ENCODE assay signal across 8 cellular contexts in genomic region chr1:33298623-33299277, GRCh38. TPM values are rescaled to one million over a fixed set of nuclear protein-coding genes. Genes with fewer than 3 reads are reported as not detected.
DNase-seq lines count a peak whose midpoint lies in the region; FAIRE-seq and TF ChIP-seq lines count a peak whose summit lies in the region.

No MANE protein-coding gene starts in this region.

- H3K27ac ChIP-seq in WERI-Rb-1 (no peak overlapping the region), kidney (ENCODE audit: low read depth in 2 of 2, low read length in 2 of 2) (no peak overlapping the region)

- H3K36me3 ChIP-seq in WERI-Rb-1 (peaks cover 53% of the 10 kb centered on the region), kidney (ENCODE audit: control insufficient read depth in 1 of 2, insufficient read depth in 2 of 2, low read length in 2 of 2) (peaks cover 5 to 32% of the 10 kb centered on the region in 2 donors)

- H3K27me3 ChIP-seq in WERI-Rb-1 (ENCODE audit: insufficient read depth, low read depth, severe bottlenecking): no peaks in the 10 kb centered on the region

- intact Hi-C loops in kidney (cut with DNase I): loop anchor here (5.0 kb wide), 1 partner anchor 69 kb away; no protein-coding TSS in a partner anchor

- H3K4me3 ChIP-seq in WERI-Rb-1 (ENCODE audit: low read depth, low read length): no peak overlapping the region
- H3K4me3 ChIP-seq in cardiac fibroblast (replicated peaks in 1 of 2; ENCODE audit: low read depth in 2 of 2, low read length in 2 of 2): no peak overlapping the region
- no peak overlapping the region for H3K4me3 ChIP-seq in kidney (ENCODE audit: low read length in 2 of 2)

- H3K4me1 ChIP-seq in kidney (ENCODE audit: control insufficient read depth in 1 of 2, insufficient read depth in 1 of 2, low read depth in 1 of 2, low read length in 2 of 2): peaks cover 6 to 9% of the 10 kb centered on the region in 2 donors

- peak; percentile 95 for TF ChIP-seq CTCF in WERI-Rb-1 (IDR thresholded peaks at IDR 0.05; ENCODE audit: low read depth, low read length)
- TF ChIP-seq CTCF in cardiac fibroblast (IDR thresholded peaks at IDR 0.05; ENCODE audit: low read depth, low read length): peak; percentile 96
- TF ChIP-seq CTCF in kidney (IDR thresholded peaks at IDR 0.05; ENCODE audit: borderline replicate concordance, extremely low read depth, insufficient read depth): peak; percentile 80

- no peak overlapping the region for H3K9ac ChIP-seq in kidney (ENCODE audit: low read length in 2 of 2)

- FAIRE-seq in kidney (lab: Jason Lieb, UNC): no peak

- H3K9me3 ChIP-seq in WERI-Rb-1 (ENCODE audit: severe bottlenecking) (no peaks in the 10 kb centered on the region), kidney (ENCODE audit: control insufficient read depth in 1 of 2, low read length in 2 of 2) (no peaks in the 10 kb centered on the region)

- DNase-seq in activated gamma-delta T cell treated with Interleukin-2 at 50 U/mL for 16 hours (peak; percentile 52), activated gamma-delta T cell (lab: John Stamatoyannopoulos, UW) (no peak), NCI-H2081 (lab: John Stamatoyannopoulos, UW) (peak; percentile 48 to 52), WERI-Rb-1 (peak; percentile 80), cardiac fibroblast (ENCODE audit: low read depth in 2 of 2) (peak; percentile 73 to 75), kidney (peak; percentile 88), NCI-H1105 treated with DMSO at 0.1 percent for 48 hours (lab: John Stamatoyannopoulos, UW) (no peak)
- DNase-seq in stimulated activated CD4-positive, alpha-beta T cell treated with anti-CD3 and anti-CD28 coated beads, Interleukin-4, amount 100 ng/mL, for 24 hours: peak; percentile 62

RNA-seq across cellular contexts. Expression of gene A3GALT2, which starts 22.1 kb away (rescaled TPM):
- not detected for total RNA-seq in kidney
- polyA plus RNA-seq in kidney (ENCODE audit: insufficient read depth, low read depth, low replicate concordance): not detected

RNA-seq across cellular contexts. Expression of gene ZNF362, which starts 42.5 kb away (rescaled TPM):
- 36.9 TPM for total RNA-seq in kidney
- polyA plus RNA-seq in kidney (ENCODE audit: insufficient read depth, low read depth, low replicate concordance): 17.4 TPM

Comparison
In these comparisons a context has a peak if more than half of its experiments do, and no peak if none do; other contexts are left out.
1. DNase-seq: peak in activated gamma-delta T cell treated with Interleukin-2 at 50 U/mL for 16 hours (single experiment), NCI-H2081 (2 of 2), WERI-Rb-1 (single experiment), cardiac fibroblast (2 of 2), kidney (single experiment) and stimulated activated CD4-positive, alpha-beta T cell treated with anti-CD3 and anti-CD28 coated beads, Interleukin-4, amount 100 ng/mL, for 24 hours (single experiment); none in activated gamma-delta T cell (single experiment) and NCI-H1105 treated with DMSO at 0.1 percent for 48 hours (single experiment).
2. Peak in every context shown above with its lines, with median percentiles within 50 percentile points of each other: CTCF ChIP-seq.